In the genomic region with DNA sequence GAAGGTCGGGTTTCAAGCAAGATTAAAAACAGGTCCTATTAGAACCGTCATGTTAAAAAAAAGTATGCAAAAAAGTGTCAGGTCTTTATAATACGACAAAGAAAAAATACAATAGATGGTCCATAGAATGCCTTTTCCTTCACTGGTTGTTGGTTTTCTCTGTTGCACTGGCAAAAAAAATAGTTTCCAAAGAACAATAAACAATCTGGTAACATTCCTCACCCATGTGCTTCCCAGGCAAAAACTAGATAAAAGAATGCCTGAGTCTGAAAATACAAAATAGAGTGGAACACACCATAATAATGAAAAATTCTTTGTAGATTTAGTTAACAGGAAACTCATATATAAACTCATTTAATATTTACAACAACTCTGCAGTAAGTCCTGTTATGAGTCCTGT, we compare ENCODE assay signal across 30 cellular contexts.
A peak's percentile ranks its signal among the peaks of the same experiment; 100 is the strongest.
DNase-seq lines count a peak whose midpoint lies in the region; ATAC-seq, FAIRE-seq and TF ChIP-seq lines count a peak whose summit lies in the region.
"Had no signal": no experiment of that assay in that cellular context is flagged by ENCODE, and none has a peak within 500 bp of the region (broad histone marks: within the 10 kb centered on the region; RNA-seq: fewer than 3 reads in every experiment).

No MANE protein-coding gene starts in this region.

- no peak overlapping the region for H3K4me2 ChIP-seq in endothelial cell of umbilical vein (ENCODE audit: insufficient read depth, low read length)
- H3K4me2 ChIP-seq: BLaER1 had no signal

- H3K36me3 ChIP-seq in endothelial cell of umbilical vein (ENCODE audit: control insufficient read depth in 2 of 2, extremely low read depth in 1 of 2, insufficient read depth in 2 of 2, low read length in 2 of 2): no peaks in the 10 kb centered on the region
- H3K36me3 ChIP-seq: BE2C, BLaER1 had no signal

- no peaks in the 10 kb centered on the region for H3K79me2 ChIP-seq in endothelial cell of umbilical vein (ENCODE audit: control insufficient read depth, insufficient read depth, low read length)

- DNase-seq in astrocyte of the hippocampus (ENCODE audit: low read depth, low spot score) (peak; percentile 11), choroid plexus epithelial cell (ENCODE audit: low read depth) (peak; percentile 2), endothelial cell of umbilical vein (ENCODE audit: low read depth, low spot score) (peak; percentile 54), fibroblast of the aortic adventitia (ENCODE audit: low read depth) (peak; percentile 16), osteocyte (ENCODE audit: extremely low spot score, unreplicated experiment) (no peak)
- no peak for DNase-seq in stimulated activated CD8-positive, alpha-beta memory T cell treated with anti-CD3 and anti-CD28 coated beads, Interleukin-4, amount 100 ng/mL, for 48 hours
- DNase-seq: 8988T; ACHN; BE2C; C1 segment of cervical spinal cord; CD4-positive, alpha-beta memory T cell; CD4-positive, CD25-positive, alpha-beta regulatory T cell; CD8-positive, alpha-beta memory T cell; COR-L47; DMS 273 treated with DMSO at 0.1 percent for 48 hours; DMS153; DMS53; DMS79; DND-41; EL; GDM1 had no signal

- CTCF ChIA-PET in endothelial cell of umbilical vein (lab: Charles Lee): interaction anchor here (1.4 kb wide), 1 partner anchor 11 kb away, joined by 3 read pairs; no protein-coding TSS in a partner anchor

- peaks cover 1% of the 10 kb centered on the region for H3K27me3 Mint-ChIP-seq in osteocyte (ENCODE audit: unreplicated experiment)
- H3K27me3 Mint-ChIP-seq: CD4-positive, alpha-beta memory T cell; CD4-positive, CD25-positive, alpha-beta regulatory T cell had no signal

- no peak overlapping the region for H2AFZ ChIP-seq in endothelial cell of umbilical vein (ENCODE audit: low read depth, low read length)

- peaks cover 2% of the 10 kb centered on the region for H3K4me1 ChIP-seq in endothelial cell of umbilical vein (ENCODE audit: control insufficient read depth, extremely low read depth, insufficient read depth, low read length)
- H3K4me1 ChIP-seq: BE2C, BLaER1 had no signal

- TF ChIP-seq CTCF in choroid plexus epithelial cell (conservative IDR thresholded peaks at IDR 0.05; ENCODE audit: low read depth, low read length): no peak
- TF ChIP-seq CTCF in endothelial cell of umbilical vein (IDR thresholded peaks at IDR 0.05; ENCODE audit: extremely low read depth in 1 of 2, insufficient read depth in 1 of 2, low read depth in 1 of 2, low read length in 2 of 2): no peak
- no peak for TF ChIP-seq CTCF in fibroblast of the aortic adventitia (IDR thresholded peaks at IDR 0.05; ENCODE audit: insufficient read depth, low read length)
- no peak for TF ChIP-seq CTCF in osteocyte (IDR thresholded peaks at IDR 0.05)

- H3K4me3 ChIP-seq in choroid plexus epithelial cell (ENCODE audit: low read depth, low read length): no peak overlapping the region
- no peak overlapping the region for H3K4me3 ChIP-seq in endothelial cell of umbilical vein (replicated peaks in 1 of 3; ENCODE audit: insufficient read depth in 1 of 3, low read depth in 1 of 3, low read length in 3 of 3)
- H3K4me3 ChIP-seq in fibroblast of the aortic adventitia (ENCODE audit: low read depth, low read length): no peak overlapping the region
- H3K4me3 ChIP-seq: BLaER1, GM12878 had no signal

- H3K4me1 Mint-ChIP-seq in osteocyte (ENCODE audit: unreplicated experiment): peaks cover 3% of the 10 kb centered on the region
- H3K4me1 Mint-ChIP-seq: CD4-positive, alpha-beta memory T cell; CD4-positive, CD25-positive, alpha-beta regulatory T cell; CD8-positive, alpha-beta memory T cell had no signal

- peak; percentile 67 for FAIRE-seq in endothelial cell of umbilical vein (lab: Jason Lieb, UNC)
- FAIRE-seq: A204.1, GM12878, GM12892, GM18507, GM19239 had no signal

- no peaks in the 10 kb centered on the region for H3K36me3 Mint-ChIP-seq in osteocyte (ENCODE audit: unreplicated experiment)
- H3K36me3 Mint-ChIP-seq: CD14-positive monocyte; CD4-positive, alpha-beta memory T cell; CD4-positive, CD25-positive, alpha-beta regulatory T cell; CD8-positive, alpha-beta memory T cell had no signal

- intact Hi-C loops in endothelial cell of umbilical vein (cut with micrococcal nuclease): no loop called here

- no peaks in the 10 kb centered on the region for H3K9me3 ChIP-seq in endothelial cell of umbilical vein (replicated peaks; ENCODE audit: control insufficient read depth, insufficient read depth, low read length)
- H3K9me3 ChIP-seq: BE2C, BLaER1 had no signal

- H3K4me3 Mint-ChIP-seq in osteocyte (ENCODE audit: unreplicated experiment): no peak overlapping the region
- H3K4me3 Mint-ChIP-seq: CD14-positive monocyte; CD4-positive, alpha-beta memory T cell; CD4-positive, CD25-positive, alpha-beta regulatory T cell; CD8-positive, alpha-beta memory T cell had no signal

- ATAC-seq in HG02970 (IDR thresholded peaks at IDR 0.05; ENCODE audit: low FRiP score, unreplicated experiment): no peak
- no peak for ATAC-seq in GM18867 (IDR thresholded peaks at IDR 0.05; ENCODE audit: unreplicated experiment)
- ATAC-seq: GM12878 had no signal

- peaks cover 4% of the 10 kb centered on the region for H3K9me3 Mint-ChIP-seq in osteocyte (ENCODE audit: unreplicated experiment)
- H3K9me3 Mint-ChIP-seq: CD14-positive monocyte; CD4-positive, alpha-beta memory T cell; CD4-positive, CD25-positive, alpha-beta regulatory T cell; CD8-positive, alpha-beta memory T cell had no signal

- H3K27ac ChIP-seq in endothelial cell of umbilical vein (ENCODE audit: insufficient read depth, low read depth, low read length): no peak overlapping the region
- H3K27ac ChIP-seq: BLaER1 had no signal

- BruUV-seq in endothelial cell of umbilical vein (replicated peaks; lab: Mats Ljungman, UMichigan): no TSS peak

- H3K27me3 ChIP-seq in endothelial cell of umbilical vein (ENCODE audit: control insufficient read depth in 2 of 2, insufficient read depth in 2 of 2, low read length in 2 of 2): no peaks in the 10 kb centered on the region
- H3K27me3 ChIP-seq: BE2C, BLaER1 had no signal

- dilution Hi-C loops in endothelial cell of umbilical vein (cut with MboI; ENCODE audit: extremely low pct_ligation_motif_present, low sequenced_read_pairs): no loop called here

- POLR2A ChIA-PET in endothelial cell of umbilical vein (lab: Charles Lee): no interaction called here

- no peaks in the 10 kb centered on the region for H4K20me1 ChIP-seq in endothelial cell of umbilical vein (replicated peaks; ENCODE audit: control insufficient read depth, extremely low read depth, insufficient read depth, low read length)
- H4K20me1 ChIP-seq: BLaER1 had no signal

- no peaks in the 10 kb centered on the region for H3K9me1 ChIP-seq in endothelial cell of umbilical vein (replicated peaks; ENCODE audit: control insufficient read depth, extremely low read depth, insufficient read depth, low read length)

- H3K27ac Mint-ChIP-seq in osteocyte (ENCODE audit: unreplicated experiment): no peak overlapping the region
- H3K27ac Mint-ChIP-seq: CD14-positive monocyte; CD4-positive, alpha-beta memory T cell; CD4-positive, CD25-positive, alpha-beta regulatory T cell; CD8-positive, alpha-beta memory T cell had no signal

- no peak overlapping the region for H3K9ac ChIP-seq in endothelial cell of umbilical vein (replicated peaks; ENCODE audit: extremely low read depth, insufficient read depth, low read length)
- H3K9ac ChIP-seq: BLaER1 had no signal

- no peak for TF ChIP-seq POLR2A in endothelial cell of umbilical vein (IDR thresholded peaks at IDR 0.05; ENCODE audit: low read depth, low read length)

TF ChIP-seq in endothelial cell of umbilical vein, 7 proteins besides CTCF, POLR2A, EP300 and RAD21:
- TF ChIP-seq JUN (IDR thresholded peaks at IDR 0.05; ENCODE audit: borderline replicate concordance, insufficient read depth, insufficient read length, low read depth): no peak
- TF ChIP-seq EZH2 (IDR thresholded peaks at IDR 0.05; ENCODE audit: borderline replicate concordance, low read depth, low read length, severe bottlenecking): no peak
- no peak for TF ChIP-seq GATA2 (IDR thresholded peaks at IDR 0.05; ENCODE audit: insufficient read depth, insufficient read length, low read depth, low read length)

Comparison
In these comparisons a context has a peak if more than half of its experiments do, and no peak if none do; other contexts are left out.
1. DNase-seq: peak in astrocyte of the hippocampus (single experiment), choroid plexus epithelial cell (single experiment), endothelial cell of umbilical vein (single experiment) and fibroblast of the aortic adventitia (single experiment); none in stimulated activated CD8-positive, alpha-beta memory T cell treated with anti-CD3 and anti-CD28 coated beads, Interleukin-4, amount 100 ng/mL, for 48 hours (single experiment) and osteocyte (single experiment).